ENCODE assay signal across 1 cellular context in genomic region chr5:158968160-158968559, GRCh38.
TF ChIP-seq lines count a peak whose summit lies in the region.

No MANE protein-coding gene starts in this region.

TF ChIP-seq in GM12878, 131 proteins besides CTCF, POLR2A, EP300 and RAD21 (continued from another document):
- TF ChIP-seq ZBTB4 (CRISPR knock-in tag; IDR thresholded peaks at IDR 0.05) (no peak), EZH2 (IDR thresholded peaks at IDR 0.05; ENCODE audit: borderline replicate concordance, control insufficient read depth, low read depth, low read length) (no peak)
